8 cellular contexts compared by ENCODE assay signal in genomic region chr11:18727499-18728236, GRCh38. TPM values are rescaled to one million over a fixed set of nuclear protein-coding genes. Genes with fewer than 3 reads are reported as not detected.
DNase-seq lines count a peak whose midpoint lies in the region; ATAC-seq and TF ChIP-seq lines count a peak whose summit lies in the region.

No MANE protein-coding gene starts in this region.

- peaks cover 3% of the 10 kb centered on the region for H3K4me1 Mint-ChIP-seq in activated CD4-positive, alpha-beta T cell treated with anti-CD3 and anti-CD28 coated beads for 36 hours
- peaks cover 18% of the 10 kb centered on the region for H3K4me1 Mint-ChIP-seq in WTC11
- peaks cover 18% of the 10 kb centered on the region for H3K4me1 Mint-ChIP-seq in type B pancreatic cell (ENCODE audit: unreplicated experiment)

- no peak overlapping the region for H3K4me2 ChIP-seq in mesendoderm (ENCODE audit: low read length)

- no peaks in the 10 kb centered on the region for H3K4me1 ChIP-seq in mesendoderm (ENCODE audit: control insufficient read depth, low read depth, low read length)

- H2BK15ac ChIP-seq in mesendoderm (replicated peaks; ENCODE audit: low read depth), result no peak overlapping the region

- no peak overlapping the region for H4K5ac ChIP-seq in mesendoderm (ENCODE audit: low read length)

- no peak overlapping the region for H3K56ac ChIP-seq in mesendoderm (ENCODE audit: low read length)

- no peaks in the 10 kb centered on the region for H3K36me3 ChIP-seq in mesendoderm (ENCODE audit: control insufficient read depth, insufficient read depth, low read length)

- no peaks in the 10 kb centered on the region for H3K9me3 Mint-ChIP-seq in activated CD4-positive, alpha-beta T cell treated with anti-CD3 and anti-CD28 coated beads for 36 hours (ENCODE audit: low read depth)
- H3K9me3 Mint-ChIP-seq in WTC11 (no peaks in the 10 kb centered on the region), type B pancreatic cell (no peaks in the 10 kb centered on the region)

- no peaks in the 10 kb centered on the region for H3K36me3 Mint-ChIP-seq in activated CD4-positive, alpha-beta T cell treated with anti-CD3 and anti-CD28 coated beads for 36 hours (ENCODE audit: low read depth)
- no peaks in the 10 kb centered on the region for H3K36me3 Mint-ChIP-seq in WTC11
- no peaks in the 10 kb centered on the region for H3K36me3 Mint-ChIP-seq in type B pancreatic cell

- peak; percentile 69 for DNase-seq in activated CD4-positive, alpha-beta T cell treated with anti-CD3 and anti-CD28 coated beads for 36 hours
- DNase-seq in activated CD4-positive, alpha-beta T cell treated with anti-CD3 and anti-CD28 coated beads for 1 hour, result no peak
- peak; percentile 75 for DNase-seq in HuH-7 (ENCODE audit: low spot score)
- DNase-seq in WTC11 (ENCODE audit: low spot score), result peak; percentile 78
- DNase-seq in ecto neural progenitor cell (ENCODE audit: low spot score), result peak; percentile 74
- DNase-seq in mesendoderm, result peak; percentile 83
- no peak for DNase-seq in type B pancreatic cell (ENCODE audit: extremely low spot score, unreplicated experiment)

- no peak overlapping the region for H3K9ac ChIP-seq in mesendoderm (ENCODE audit: low read length)

- H2BK120ac ChIP-seq in mesendoderm (ENCODE audit: low read depth, low read length), result no peak overlapping the region

- H3K23ac ChIP-seq in mesendoderm (ENCODE audit: low read length), result no peak overlapping the region

- no peak overlapping the region for H3K4me3 Mint-ChIP-seq in activated CD4-positive, alpha-beta T cell treated with anti-CD3 and anti-CD28 coated beads for 36 hours
- H3K4me3 Mint-ChIP-seq in WTC11 (no peak overlapping the region), type B pancreatic cell (no peak overlapping the region)

- H2AK5ac ChIP-seq in mesendoderm (ENCODE audit: low read length), result no peak overlapping the region

- no peak overlapping the region for H4K8ac ChIP-seq in mesendoderm (ENCODE audit: low read depth, low read length)

- H3K18ac ChIP-seq in mesendoderm (ENCODE audit: low read length), result no peak overlapping the region

- ATAC-seq in activated CD4-positive, alpha-beta T cell treated with anti-CD3 and anti-CD28 coated beads for 36 hours, result peak; percentile 80
- ATAC-seq in WTC11 (peak; percentile 85), HG03521 (IDR thresholded peaks at IDR 0.05; ENCODE audit: unreplicated experiment) (no peak)

- H3K27ac ChIP-seq in mesendoderm (ENCODE audit: low read depth, low read length), result no peak overlapping the region

- CTCF ChIA-PET in activated CD4-positive, alpha-beta T cell treated with anti-CD3 and anti-CD28 coated beads for 36 hours (lab: Charles Lee), result interaction anchor here (0.6 to 5.1 kb wide), 20 partner anchors 10 to 609 kb away, joined by 3 to 54 read pairs (median 5); partner anchors contain the start of genes HPS5 and SPTY2D1
- CTCF ChIA-PET in WTC11 (lab: Charles Lee), result interaction anchor here (0.6 to 2.8 kb wide), 30 partner anchors 9 to 612 kb away, joined by 3 to 21 read pairs (median 4); partner anchors contain the start of gene TSG101

- TF ChIP-seq CTCF in WTC11 (IDR thresholded peaks at IDR 0.05) (peak; percentile 42; the same call in 1 of the 2 replicates), type B pancreatic cell (conservative IDR thresholded peaks at IDR 0.05) (peak; percentile 84)

- intact Hi-C loops in activated CD4-positive, alpha-beta T cell treated with anti-CD3 and anti-CD28 coated beads for 36 hours (cut with DNase I, micrococcal nuclease), result no loop called here

- H3K27ac Mint-ChIP-seq in activated CD4-positive, alpha-beta T cell treated with anti-CD3 and anti-CD28 coated beads for 36 hours, result no peak overlapping the region
- H3K27ac Mint-ChIP-seq in WTC11 (no peak overlapping the region), type B pancreatic cell (peak overlapping the region; percentile 3)

- no peaks in the 10 kb centered on the region for H3K27me3 ChIP-seq in mesendoderm (ENCODE audit: insufficient read depth, low read length, poor library complexity)

- no peaks in the 10 kb centered on the region for H3K79me1 ChIP-seq in mesendoderm (ENCODE audit: low read length)

- no peak overlapping the region for H3K4ac ChIP-seq in mesendoderm (ENCODE audit: low read depth, low read length)

- H3K4me3 ChIP-seq in mesendoderm (ENCODE audit: low read length), result no peak overlapping the region

- H2BK5ac ChIP-seq in mesendoderm (ENCODE audit: low read length), result no peak overlapping the region

- POLR2A ChIA-PET in activated CD4-positive, alpha-beta T cell treated with anti-CD3 and anti-CD28 coated beads for 36 hours (lab: Charles Lee), result no interaction called here
- POLR2A ChIA-PET in WTC11 (lab: Charles Lee), result no interaction called here

- no peaks in the 10 kb centered on the region for H3K27me3 Mint-ChIP-seq in activated CD4-positive, alpha-beta T cell treated with anti-CD3 and anti-CD28 coated beads for 36 hours
- peaks cover 10% of the 10 kb centered on the region; the same call in 1 of the 2 replicates for H3K27me3 Mint-ChIP-seq in WTC11 (ENCODE audit: low read depth)
- H3K27me3 Mint-ChIP-seq in type B pancreatic cell, result no peaks in the 10 kb centered on the region

- H3K79me2 ChIP-seq in mesendoderm (ENCODE audit: control insufficient read depth, insufficient read depth, low read length), result no peaks in the 10 kb centered on the region

- no CpG with 5 or more reads among the region's 10 CpGs for WGBS in mesendoderm (ENCODE audit: extremely low coverage, insufficient coverage, low lambda C conversion rate)

TF ChIP-seq in WTC11, 78 proteins besides CTCF, POLR2A, EP300 and RAD21:
- TF ChIP-seq NFE2L1 (CRISPR knock-in tag; IDR thresholded peaks at IDR 0.05) (no peak), NFATC4 (CRISPR knock-in tag; IDR thresholded peaks at IDR 0.05) (no peak), ZNF317 (CRISPR knock-in tag; IDR thresholded peaks at IDR 0.05; ENCODE audit: borderline replicate concordance, low read depth) (no peak), GRHL2 (CRISPR knock-in tag; IDR thresholded peaks at IDR 0.05; ENCODE audit: insufficient replicate concordance, severe bottlenecking) (no peak), JUN (CRISPR knock-in tag; IDR thresholded peaks at IDR 0.05) (no peak), STAT6 (CRISPR knock-in tag; conservative IDR thresholded peaks at IDR 0.05; ENCODE audit: low read depth) (no peak), FOXP4 (CRISPR knock-in tag; IDR thresholded peaks at IDR 0.05) (no peak), RELA (CRISPR knock-in tag; IDR thresholded peaks at IDR 0.05; ENCODE audit: borderline replicate concordance) (no peak), ZNF219 (CRISPR knock-in tag; IDR thresholded peaks at IDR 0.05; ENCODE audit: borderline replicate concordance) (no peak), CREM (CRISPR knock-in tag; IDR thresholded peaks at IDR 0.05) (no peak)

RNA-seq across cellular contexts. Expression of gene IGSF22, which starts 1.7 kb away (rescaled TPM):
- under 1 TPM; 0.28 to 0.41 TPM for total RNA-seq in activated CD4-positive, alpha-beta T cell treated with anti-CD3 and anti-CD28 coated beads for 36 hours
- total RNA-seq in WTC11 (2021) (0.32 to 0.64 TPM (median 0.52 TPM) in 3 replicates), type B pancreatic cell (ENCODE audit: low replicate concordance) (0.07 and 0.26 TPM in 2 replicates)
- 0.07 TPM for polyA plus RNA-seq in mesendoderm (2013, experiment 1 of 2)
- 0.07 TPM for polyA plus RNA-seq in mesendoderm (2013, experiment 2 of 2)

RNA-seq across cellular contexts. Expression of gene TMEM86A, which starts 29.1 kb away (rescaled TPM):
- total RNA-seq in activated CD4-positive, alpha-beta T cell treated with anti-CD3 and anti-CD28 coated beads for 36 hours, result under 1 TPM; 0.09 to 0.26 TPM
- total RNA-seq in WTC11 (2021) (1.3 to 1.7 TPM (median 1.6 TPM) in 3 replicates), type B pancreatic cell (ENCODE audit: low replicate concordance) (3.6 and 6.5 TPM in 2 replicates)
- polyA plus RNA-seq in mesendoderm (2013, experiment 1 of 2), result 0.58 TPM
- polyA plus RNA-seq in mesendoderm (2013, experiment 2 of 2), result 0.71 TPM

Comparison
In these comparisons a context has a peak if more than half of its experiments do, and no peak if none do; other contexts are left out.
1. DNase-seq: peak in activated CD4-positive, alpha-beta T cell treated with anti-CD3 and anti-CD28 coated beads for 36 hours (single experiment), HuH-7 (single experiment), WTC11 (single experiment), ecto neural progenitor cell (single experiment) and mesendoderm (single experiment); none in activated CD4-positive, alpha-beta T cell treated with anti-CD3 and anti-CD28 coated beads for 1 hour (single experiment) and type B pancreatic cell (single experiment).